Comparison of ENCODE assay signal across 22 cellular contexts in genomic region chr19:28492201-28492600, GRCh38.
"Had no signal": no experiment of that assay in that cellular context is flagged by ENCODE, and none has a peak within 500 bp of the region (broad histone marks: within the 10 kb centered on the region; RNA-seq: fewer than 3 reads in every experiment).

No MANE protein-coding gene starts in this region.

- H3K4me1 ChIP-seq: left ventricle myocardium inferior, right atrium auricular region, right lobe of liver, testis, thyroid gland, upper lobe of left lung had no signal

- H3K9me3 ChIP-seq: left ventricle myocardium inferior, ovary, right atrium auricular region, right lobe of liver, testis, thyroid gland, transverse colon, upper lobe of left lung had no signal

- H3K4me3 ChIP-seq: left ventricle myocardium inferior, lung, ovary, right atrium auricular region, right lobe of liver, smooth muscle cell, testis, thyroid gland, transverse colon, upper lobe of left lung had no signal

- H3K27ac ChIP-seq: left ventricle myocardium inferior, ovary, right atrium auricular region, right lobe of liver, testis, thyroid gland, transverse colon, upper lobe of left lung had no signal

- H3K4me2 ChIP-seq: smooth muscle cell had no signal

- H3K27me3 ChIP-seq: ovary, right atrium auricular region, right lobe of liver, testis, thyroid gland, transverse colon, upper lobe of left lung had no signal

- ATAC-seq: natural killer cell; stimulated activated memory B cell treated with anti-CD40 and anti-IgM and Interleukin-4, amounts not matched to agents 10 μg/mL and 1 μg/mL and 100 μg/mL, for 72 hours; stimulated activated naive CD8-positive, alpha-beta T cell treated with anti-CD3 and anti-CD28 coated beads, Interleukin-15, amount 100 ng/mL, for 72 hours had no signal

- DNase-seq: islet precursor cell; left ventricle myocardium inferior; mesendoderm; naive B cell; natural killer cell; ovary; right lobe of liver; stimulated activated CD4-positive, alpha-beta T cell treated with anti-CD3 and anti-CD28 coated beads, Interleukin-1b, Interleukin-23, amount 100 ng/mL, for 48 hours; stimulated activated CD4-positive, alpha-beta T cell treated with anti-CD3 and anti-CD28 coated beads, Interleukin-2, amount 100 ng/mL, for 48 hours; stimulated activated CD4-positive, alpha-beta T cell treated with anti-CD3 and anti-CD28 coated beads, Interleukin-4, amount 100 ng/mL, for 4 hours; stimulated activated CD8-positive, alpha-beta memory T cell treated with anti-CD3 and anti-CD28 coated beads, Interleukin-4, amount 100 ng/mL, for 48 hours; stimulated activated naive CD4-positive, alpha-beta T cell treated with Interleukin-2 at 50 U/mL for 16 hours; stimulated activated naive CD8-positive, alpha-beta T cell treated with anti-CD3 and anti-CD28 coated beads, Interleukin-15, amount 100 ng/mL, for 72 hours; substantia nigra; testis; thyroid gland; transverse colon; upper lobe of left lung had no signal

- H3K36me3 ChIP-seq: left ventricle myocardium inferior, ovary, right atrium auricular region, right lobe of liver, thyroid gland, transverse colon, upper lobe of left lung had no signal
